In the genomic region with DNA sequence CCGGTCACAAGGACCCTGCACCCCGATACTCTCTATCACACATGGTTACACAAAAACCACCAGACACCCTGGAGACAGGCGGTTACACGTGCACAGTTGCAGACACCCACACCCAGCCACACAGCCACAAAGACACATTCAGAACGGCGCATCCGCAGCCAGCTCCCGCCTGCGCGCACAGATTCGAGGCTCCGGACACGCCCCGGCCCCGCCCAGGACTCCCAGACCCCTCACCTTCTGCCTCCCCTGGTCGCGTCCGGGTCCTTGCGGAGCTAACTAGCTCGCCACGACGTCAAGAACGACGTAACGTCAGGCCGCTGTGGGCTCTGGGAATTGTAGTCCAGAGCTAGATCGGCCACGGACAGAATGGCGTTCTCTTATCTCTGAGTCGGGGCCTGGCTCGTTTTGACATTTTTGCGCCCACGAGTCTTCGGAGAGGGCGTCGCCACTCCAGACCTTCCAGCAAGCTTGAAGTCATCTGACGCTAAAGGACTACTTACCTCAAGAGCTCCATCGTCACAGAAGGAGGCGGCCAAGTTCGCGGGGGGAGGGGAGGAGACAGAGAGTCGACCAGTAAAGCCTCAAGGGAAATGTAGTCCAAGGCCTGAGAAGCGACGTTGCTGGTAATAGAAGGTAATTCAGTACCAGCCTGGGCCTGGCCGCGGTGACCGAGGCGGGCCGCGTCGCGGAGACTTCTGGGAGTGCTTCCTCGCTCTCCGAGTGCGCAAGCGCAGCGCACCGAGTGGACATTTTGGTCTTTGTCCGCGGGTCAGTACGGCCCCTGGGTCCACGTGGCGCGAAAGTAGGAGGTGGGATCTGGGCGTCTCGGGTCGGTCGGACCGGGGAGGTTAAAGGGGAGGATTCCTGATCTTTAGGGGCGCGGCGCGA, we compare ENCODE assay signal across 8 cellular contexts. TPM values are rescaled to one million over a fixed set of nuclear protein-coding genes. Genes with fewer than 3 reads are reported as not detected.
DNase-seq lines count a peak whose midpoint lies in the region; ATAC-seq and TF ChIP-seq lines count a peak whose summit lies in the region.

A gene (plus strand): TSS at position 719 of the 888 bp plus-strand sequence. CDS start 21,335 bp downstream, outside the sequence.
A gene (minus strand): TSS at position 278 of the 888 bp plus-strand sequence. CDS start 12,680 bp downstream, outside the sequence.

- POLR2A ChIA-PET in CD8-positive, alpha-beta T cell (lab: Charles Lee): interaction anchor here (0.5 to 2.0 kb wide), 16 partner anchors 11 to 1693 kb away, joined by 3 to 17 read pairs (median 4); a partner anchor contains a TSS
- POLR2A ChIA-PET in activated CD4-positive, alpha-beta memory T cell treated with anti-CD3 and anti-CD28 coated beads for 36 hours (lab: Charles Lee): interaction anchor here (0.9 to 1.9 kb wide), 13 partner anchors 9 to 1380 kb away, joined by 3 to 15 read pairs (median 5); a partner anchor contains a TSS

- CTCF ChIA-PET in CD8-positive, alpha-beta T cell (lab: Charles Lee): interaction anchor here (0.6 to 1.3 kb wide), 3 partner anchors 10 to 332 kb away, joined by 3 to 6 read pairs (median 3); no protein-coding TSS in a partner anchor
- CTCF ChIA-PET in activated CD4-positive, alpha-beta memory T cell treated with anti-CD3 and anti-CD28 coated beads for 36 hours (lab: Charles Lee): interaction anchor here (0.6 to 1.6 kb wide), 9 partner anchors 8 to 1168 kb away, joined by 3 to 18 read pairs (median 3); a partner anchor contains a TSS

- H3K9me3 Mint-ChIP-seq in CD8-positive, alpha-beta T cell: no peaks in the 10 kb centered on the region
- no peaks in the 10 kb centered on the region for H3K9me3 Mint-ChIP-seq in activated CD4-positive, alpha-beta memory T cell treated with anti-CD3 and anti-CD28 coated beads for 36 hours

- no peaks in the 10 kb centered on the region for H3K9me3 ChIP-seq in CD8-positive, alpha-beta T cell (ENCODE audit: low read length)
- H3K9me3 ChIP-seq in ectodermal cell (ENCODE audit: control insufficient read depth, low read length): no peaks in the 10 kb centered on the region

- H3K27me3 Mint-ChIP-seq in CD8-positive, alpha-beta T cell (ENCODE audit: low read depth): no peaks in the 10 kb centered on the region
- no peaks in the 10 kb centered on the region for H3K27me3 Mint-ChIP-seq in activated CD4-positive, alpha-beta memory T cell treated with anti-CD3 and anti-CD28 coated beads for 36 hours

- H3K27ac Mint-ChIP-seq in CD8-positive, alpha-beta T cell: no peak within 1 kb of the TSS
- H3K27ac Mint-ChIP-seq in activated CD4-positive, alpha-beta memory T cell treated with anti-CD3 and anti-CD28 coated beads for 36 hours: no peak within 1 kb of the TSS

- no peaks in the 10 kb centered on the region for H3K27me3 ChIP-seq in CD8-positive, alpha-beta T cell (ENCODE audit: insufficient read depth, low read length)
- H3K27me3 ChIP-seq in ectodermal cell (ENCODE audit: control insufficient read depth, insufficient read depth, low read length, poor library complexity, severe bottlenecking): no peaks in the 10 kb centered on the region

- H3K36me3 Mint-ChIP-seq in CD8-positive, alpha-beta T cell: peaks cover 12% of the 10 kb centered on the region
- peaks cover 13% of the 10 kb centered on the region for H3K36me3 Mint-ChIP-seq in activated CD4-positive, alpha-beta memory T cell treated with anti-CD3 and anti-CD28 coated beads for 36 hours

- no peak for TF ChIP-seq CTCF in CD8-positive, alpha-beta T cell (IDR thresholded peaks at IDR 0.05)
- no peak for TF ChIP-seq CTCF in lower leg skin (IDR thresholded peaks at IDR 0.05)

- 0% methylated on average over 73 of the region's 73 CpGs for WGBS in ectodermal cell, 2 experiments
- 0 to 1% methylated on average over 48 to 66 of the region's 73 CpGs for WGBS in lower leg skin, 2 donors

- peak; percentile 83 for ATAC-seq in CD8-positive, alpha-beta T cell
- ATAC-seq in GM19455 (IDR thresholded peaks at IDR 0.05; ENCODE audit: unreplicated experiment): peak; percentile 81
- peak; percentile 52 for ATAC-seq in HG03575 (IDR thresholded peaks at IDR 0.05; ENCODE audit: extremely low read depth, insufficient number of reproducible peaks, low FRiP score, unreplicated experiment)

- peak within 1 kb of the TSS; percentile 73 for H3K4me3 ChIP-seq in CD8-positive, alpha-beta T cell (ENCODE audit: low read depth, low read length)
- H3K4me3 ChIP-seq in ectodermal cell (ENCODE audit: insufficient read depth, low read depth, low read length) (peak within 1 kb of the TSS; percentile 95), lower leg skin (ENCODE audit: low read depth, poor library complexity, severe bottlenecking) (peak within 1 kb of the TSS; percentile 78)

- H3K27ac ChIP-seq in CD8-positive, alpha-beta T cell (ENCODE audit: low read depth, low read length): peak within 1 kb of the TSS; percentile 92
- H3K27ac ChIP-seq in ectodermal cell (ENCODE audit: insufficient read depth, low read depth, low read length, poor library complexity, severe bottlenecking): peak within 1 kb of the TSS; percentile 95

- intact Hi-C loops in CD8-positive, alpha-beta T cell (cut with DNase I, micrococcal nuclease): loop anchor here (1.0 to 10.0 kb wide), 22 partner anchors 73 to 1380 kb away; a partner anchor contains a TSS
- intact Hi-C loops in activated CD4-positive, alpha-beta memory T cell treated with anti-CD3 and anti-CD28 coated beads for 36 hours (cut with micrococcal nuclease): loop anchor here (1.0 to 10.0 kb wide), 15 partner anchors 75 to 1380 kb away; a partner anchor contains a TSS
- intact Hi-C loops in lower leg skin (cut with DNase I; ENCODE audit: low total_unique reads): no loop called here

- H3K4me1 ChIP-seq in CD8-positive, alpha-beta T cell (ENCODE audit: insufficient read depth, low read length): peaks cover 22% of the 10 kb centered on the region
- peaks cover 5% of the 10 kb centered on the region for H3K4me1 ChIP-seq in ectodermal cell (ENCODE audit: control insufficient read depth, insufficient read depth, low read length)

- peaks cover 32% of the 10 kb centered on the region for H3K4me1 Mint-ChIP-seq in CD8-positive, alpha-beta T cell (ENCODE audit: low read depth)
- peaks cover 22% of the 10 kb centered on the region for H3K4me1 Mint-ChIP-seq in activated CD4-positive, alpha-beta memory T cell treated with anti-CD3 and anti-CD28 coated beads for 36 hours (ENCODE audit: low read depth)

- peak; percentile 90 to 98 (median 94) for DNase-seq in CD8-positive, alpha-beta T cell
- DNase-seq in NCI-H82 (lab: John Stamatoyannopoulos, UW) (peak; percentile 100), lower leg skin (ENCODE audit: low spot score in 2 of 2) (peak; percentile 97 to 99)
- DNase-seq in activated CD4-positive, alpha-beta memory T cell treated with anti-CD3 and anti-CD28 coated beads for 36 hours: peak; percentile 98
- peak; percentile 95 to 96 for DNase-seq in stimulated activated CD4-positive, alpha-beta T cell treated with anti-CD3 and anti-CD28 coated beads, Interleukin-4, amount 100 ng/mL, for 4 hours

- no peaks in the 10 kb centered on the region for H3K36me3 ChIP-seq in CD8-positive, alpha-beta T cell (ENCODE audit: insufficient read depth, low read length)
- peaks cover 3% of the 10 kb centered on the region for H3K36me3 ChIP-seq in ectodermal cell (ENCODE audit: control insufficient read depth, insufficient read depth, low read length)

- TF ChIP-seq POLR2A in lower leg skin (IDR thresholded peaks at IDR 0.05): peak in 1 of 2 donors; percentile 72

- no peak within 1 kb of the TSS for H3K4me3 Mint-ChIP-seq in CD8-positive, alpha-beta T cell
- H3K4me3 Mint-ChIP-seq in activated CD4-positive, alpha-beta memory T cell treated with anti-CD3 and anti-CD28 coated beads for 36 hours: no peak within 1 kb of the TSS

RNA-seq across cellular contexts. Expression of the first gene that starts in this region (rescaled TPM):
- 10 to 100 TPM; 16.8 to 18.9 TPM for total RNA-seq in CD8-positive, alpha-beta T cell
- 10 to 100 TPM; 82.5 to 86.5 TPM for total RNA-seq in activated CD4-positive, alpha-beta memory T cell treated with anti-CD3 and anti-CD28 coated beads for 36 hours
- polyA plus RNA-seq in ectodermal cell (2013, experiment 1 of 4): 140 TPM
- 132 TPM for polyA plus RNA-seq in ectodermal cell (2013, experiment 2 of 4)
- 110 TPM for polyA plus RNA-seq in ectodermal cell (2013, experiment 3 of 4)
- polyA plus RNA-seq in ectodermal cell (2013, experiment 4 of 4): 118 TPM
- 10 to 100 TPM; 55.8 to 78.6 (median 66.5) TPM for total RNA-seq in lower leg skin

RNA-seq across cellular contexts. Expression of the second gene that starts in this region (rescaled TPM):
- 10 to 100 TPM in 1 of 2 experiments, 1 to 10 TPM in 1; 9.4 to 10.8 TPM for total RNA-seq in CD8-positive, alpha-beta T cell
- total RNA-seq in activated CD4-positive, alpha-beta memory T cell treated with anti-CD3 and anti-CD28 coated beads for 36 hours: 1 to 10 TPM; 2.2 to 2.3 TPM
- 5.1 TPM for polyA plus RNA-seq in ectodermal cell (2013, experiment 1 of 4)
- polyA plus RNA-seq in ectodermal cell (2013, experiment 2 of 4): 3.4 TPM
- polyA plus RNA-seq in ectodermal cell (2013, experiment 3 of 4): 3.2 TPM
- polyA plus RNA-seq in ectodermal cell (2013, experiment 4 of 4): 3.8 TPM
- total RNA-seq in lower leg skin: 1 to 10 TPM; 1.4 to 4.5 (median 3.7) TPM

Comparison
In these comparisons a context has a peak if more than half of its experiments do, and no peak if none do; other contexts are left out.
1. Peak in every context shown above with its lines: DNase-seq, ATAC-seq, H3K4me3 ChIP-seq and H3K27ac ChIP-seq.